ENCODE assay signal across 16 cellular contexts in genomic region chr6:25295651-25296050, GRCh38. TPM values are rescaled to one million over a fixed set of nuclear protein-coding genes. Genes with fewer than 3 reads are reported as not detected.
A peak's percentile ranks its signal among the peaks of the same experiment; 100 is the strongest.
DNase-seq lines count a peak whose midpoint lies in the region; ATAC-seq and TF ChIP-seq lines count a peak whose summit lies in the region.
"Had no signal": no experiment of that assay in that cellular context is flagged by ENCODE, and none has a peak within 500 bp of the region (broad histone marks: within the 10 kb centered on the region; RNA-seq: fewer than 3 reads in every experiment).

No MANE protein-coding gene starts in this region.

- TF ChIP-seq CTCF in heart left ventricle (IDR thresholded peaks at IDR 0.05): no peak
- TF ChIP-seq CTCF in endodermal cell (conservative IDR thresholded peaks at IDR 0.05): no peak
- TF ChIP-seq CTCF in smooth muscle cell (IDR thresholded peaks at IDR 0.05; ENCODE audit: borderline replicate concordance, insufficient read depth, poor library complexity, severe bottlenecking): no peak

- TF ChIP-seq POLR2A in heart left ventricle (IDR thresholded peaks at IDR 0.05): no peak

- H3K27me3 Mint-ChIP-seq in T-helper 17 cell (peaks cover 6% of the 10 kb centered on the region), endodermal cell (ENCODE audit: insufficient read depth) (no peaks in the 10 kb centered on the region)
- H3K27me3 Mint-ChIP-seq: stimulated activated naive CD8-positive, alpha-beta T cell treated with anti-CD3 and anti-CD28 coated beads, Interleukin-15, amount 100 ng/mL, for 72 hours had no signal

- H3K36me3 Mint-ChIP-seq in T-helper 17 cell (ENCODE audit: low read depth) (no peaks in the 10 kb centered on the region), endodermal cell (ENCODE audit: low read depth) (no peaks in the 10 kb centered on the region)
- H3K36me3 Mint-ChIP-seq: CD8-positive, alpha-beta memory T cell had no signal

- H3K4me1 Mint-ChIP-seq in T-helper 17 cell: peaks cover 6% of the 10 kb centered on the region
- peaks cover 33% of the 10 kb centered on the region for H3K4me1 Mint-ChIP-seq in endodermal cell

- H3K9ac ChIP-seq in endodermal cell (ENCODE audit: extremely low read depth, low read length, poor library complexity, severe bottlenecking): no peak overlapping the region
- no peak overlapping the region for H3K9ac ChIP-seq in smooth muscle cell (ENCODE audit: low read depth)

- peaks cover 23% of the 10 kb centered on the region for H4K20me1 ChIP-seq in smooth muscle cell (ENCODE audit: low read depth)

- H3K4me3 ChIP-seq in heart left ventricle (no peak overlapping the region), endodermal cell (ENCODE audit: low read length) (no peak overlapping the region), smooth muscle cell (no peak overlapping the region)
- H3K4me3 ChIP-seq: adrenal gland, gastrocnemius medialis had no signal

- H3K36me3 ChIP-seq in heart left ventricle (no peaks in the 10 kb centered on the region), endodermal cell (ENCODE audit: control insufficient read depth, insufficient read depth, low read length) (no peaks in the 10 kb centered on the region), smooth muscle cell (ENCODE audit: low read depth) (no peaks in the 10 kb centered on the region)
- H3K36me3 ChIP-seq: adrenal gland, gastrocnemius medialis, WERI-Rb-1 had no signal

- peaks cover 61% of the 10 kb centered on the region for H3K79me2 ChIP-seq in smooth muscle cell (ENCODE audit: low read depth)

- ATAC-seq in heart left ventricle: peak in 1 of 4 donors; percentile 7
- ATAC-seq in T-helper 17 cell: no peak
- ATAC-seq in stimulated activated naive CD8-positive, alpha-beta T cell treated with anti-CD3 and anti-CD28 coated beads, Interleukin-15, Interleukin-2, amounts not matched to agents 100 U/mL and 50 U/mL, for 24 hours: no peak
- ATAC-seq: gastrocnemius medialis; stimulated activated naive CD8-positive, alpha-beta T cell treated with anti-CD3 and anti-CD28 coated beads, Interleukin-15, amount 100 ng/mL, for 72 hours had no signal

- intact Hi-C loops in heart left ventricle (cut with DNase I): no loop called here

- H3K27me3 ChIP-seq in heart left ventricle (no peaks in the 10 kb centered on the region), endodermal cell (ENCODE audit: control insufficient read depth, insufficient read depth, low read length, poor library complexity, severe bottlenecking) (no peaks in the 10 kb centered on the region), smooth muscle cell (ENCODE audit: low read depth) (no peaks in the 10 kb centered on the region)
- H3K27me3 ChIP-seq: adrenal gland, gastrocnemius medialis had no signal

- H3K27ac ChIP-seq in heart left ventricle (peak overlapping the region in 9 of 12 donors; percentile 27 to 84 (median 57)), endodermal cell (ENCODE audit: low read depth, low read length) (no peak overlapping the region), smooth muscle cell (ENCODE audit: low read depth) (no peak overlapping the region)
- H3K27ac ChIP-seq: WERI-Rb-1 had no signal

- H2AFZ ChIP-seq in smooth muscle cell (ENCODE audit: low read depth): no peak overlapping the region

- H3F3A ChIP-seq in smooth muscle cell (ENCODE audit: low read depth): no peaks in the 10 kb centered on the region

- H3K4me3 Mint-ChIP-seq in T-helper 17 cell (no peak overlapping the region), endodermal cell (no peak overlapping the region)
- H3K4me3 Mint-ChIP-seq: CD8-positive, alpha-beta memory T cell; stimulated activated naive CD8-positive, alpha-beta T cell treated with anti-CD3 and anti-CD28 coated beads, Interleukin-15, amount 100 ng/mL, for 72 hours had no signal

- no peak overlapping the region for H3K4me2 ChIP-seq in smooth muscle cell

- H3K4me1 ChIP-seq in heart left ventricle (peaks cover 0 to 43% (median 16%) of the 10 kb centered on the region in 12 donors), endodermal cell (ENCODE audit: control insufficient read depth, insufficient read depth, low read length) (no peaks in the 10 kb centered on the region), smooth muscle cell (ENCODE audit: low read depth) (no peaks in the 10 kb centered on the region)
- H3K4me1 ChIP-seq: gastrocnemius medialis had no signal

- peak; percentile 49 for DNase-seq in AG20443 (ENCODE audit: low spot score)
- peak; percentile 15 for DNase-seq in RPMI7951 (ENCODE audit: low read depth)
- DNase-seq in heart left ventricle: no peak
- DNase-seq in renal cortical epithelial cell (ENCODE audit: low read depth): peak; percentile 74
- no peak for DNase-seq in T-helper 17 cell
- DNase-seq in endodermal cell: no peak
- DNase-seq in stimulated activated naive CD8-positive, alpha-beta T cell treated with anti-CD3 and anti-CD28 coated beads, Interleukin-15, Interleukin-2, amounts not matched to agents 100 U/mL and 50 U/mL, for 24 hours: no peak
- DNase-seq in smooth muscle cell (lab: John Stamatoyannopoulos, UW; ENCODE audit: unreplicated experiment): no peak
- DNase-seq: activated CD8-positive, alpha-beta memory T cell treated with anti-CD3 and anti-CD28 coated beads for 24 hours; adrenal gland; CD8-positive, alpha-beta memory T cell; gastrocnemius medialis; NCI-H1436; stimulated activated naive CD8-positive, alpha-beta T cell treated with anti-CD3 and anti-CD28 coated beads, Interleukin-15, amount 100 ng/mL, for 72 hours; WERI-Rb-1 had no signal

- no peak overlapping the region for H3K27ac Mint-ChIP-seq in T-helper 17 cell
- no peak overlapping the region for H3K27ac Mint-ChIP-seq in endodermal cell
- H3K27ac Mint-ChIP-seq: activated T-helper 2 cell treated with anti-CD3 and anti-CD28 coated beads, Interferon-gamma antibody, Interleukin-2, Interleukin-4, amounts not matched to agents 10 μg/mL and 5 μg/mL and 100 μg/mL, durations not matched to agents 14 hours and 24 hours and 36 hours; stimulated activated naive CD8-positive, alpha-beta T cell treated with anti-CD3 and anti-CD28 coated beads, Interleukin-15, amount 100 ng/mL, for 72 hours had no signal

- H3K9me3 ChIP-seq in heart left ventricle (no peaks in the 10 kb centered on the region), T-helper 17 cell (ENCODE audit: control insufficient read depth, low read length, poor library complexity, severe bottlenecking) (no peaks in the 10 kb centered on the region), endodermal cell (ENCODE audit: control insufficient read depth, low read length) (no peaks in the 10 kb centered on the region), smooth muscle cell (replicated peaks; ENCODE audit: low read depth) (no peaks in the 10 kb centered on the region)
- H3K9me3 ChIP-seq: adrenal gland, gastrocnemius medialis had no signal

- 40 to 78% (median 75%) methylated on average over 1 of the region's 1 CpG for WGBS in heart left ventricle, 4 donors
- 81% methylated on average over 1 of the region's 1 CpG; no CpG with 5 or more reads in 1 of the 2 experiments for WGBS in endodermal cell (ENCODE audit: insufficient coverage in 1 of 2, insufficient read length in 1 of 2), 2 experiments
- WGBS in smooth muscle cell (ENCODE audit: low lambda C conversion rate): 57% methylated on average over 1 of the region's 1 CpG

- no peaks in the 10 kb centered on the region for H3K9me3 Mint-ChIP-seq in endodermal cell
- H3K9me3 Mint-ChIP-seq: activated T-helper 2 cell treated with anti-CD3 and anti-CD28 coated beads, Interferon-gamma antibody, Interleukin-2, Interleukin-4, amounts not matched to agents 10 μg/mL and 5 μg/mL and 100 μg/mL, durations not matched to agents 14 hours and 24 hours and 36 hours; CD8-positive, alpha-beta memory T cell; stimulated activated naive CD8-positive, alpha-beta T cell treated with anti-CD3 and anti-CD28 coated beads, Interleukin-15, amount 100 ng/mL, for 72 hours had no signal

RNA-seq across cellular contexts. Expression of gene CARMIL1, which starts 16.5 kb away (rescaled TPM):
- total RNA-seq in RPMI7951 (2014; rRNA removed; shearing (Covaris generic)): 6.8 and 9.5 TPM in 2 replicates
- 1 to 10 TPM; 2.4 to 9.1 (median 5.8) TPM for total RNA-seq in heart left ventricle
- polyA plus RNA-seq in heart left ventricle: 1 to 10 TPM; 4.8 to 5.1 TPM
- 37.0 and 55.7 TPM in 2 replicates for total RNA-seq in renal cortical epithelial cell
- 1 to 10 TPM; 3.5 to 4.8 TPM for total RNA-seq in T-helper 17 cell
- total RNA-seq in endodermal cell: 10 to 100 TPM; 28.7 to 31.6 TPM
- polyA plus RNA-seq in endodermal cell (2013, experiment 1 of 2): 8.4 TPM
- 8.3 TPM for polyA plus RNA-seq in endodermal cell (2013, experiment 2 of 2)
- 24.1 and 31.1 TPM in 2 replicates for total RNA-seq in smooth muscle cell
- polyA plus RNA-seq in smooth muscle cell: 5.7 and 7.6 TPM in 2 replicates
- polyA plus RNA-seq: CD8-positive, alpha-beta memory T cell had no signal

Comparison
In these comparisons a context has a peak if more than half of its experiments do, and no peak if none do; other contexts are left out.
1. DNase-seq: peak in AG20443 (single experiment), RPMI7951 (single experiment) and renal cortical epithelial cell (single experiment); none in heart left ventricle (0 of 5), T-helper 17 cell (0 of 3), endodermal cell (single experiment), stimulated activated naive CD8-positive, alpha-beta T cell treated with anti-CD3 and anti-CD28 coated beads, Interleukin-15, Interleukin-2, amounts not matched to agents 100 U/mL and 50 U/mL, for 24 hours (single experiment) and smooth muscle cell (single experiment).
2. H3K27ac ChIP-seq: peak in heart left ventricle (9 of 12); none in endodermal cell (single experiment) and smooth muscle cell (single experiment).